22 cellular contexts compared by ENCODE assay signal in genomic region chr22:43164636-43165035, GRCh38. TPM values are rescaled to one million over a fixed set of nuclear protein-coding genes. Genes with fewer than 3 reads are reported as not detected.
DNase-seq lines count a peak whose midpoint lies in the region; ATAC-seq and TF ChIP-seq lines count a peak whose summit lies in the region.
"Had no signal": no experiment of that assay in that cellular context is flagged by ENCODE, and none has a peak within 500 bp of the region (broad histone marks: within the 10 kb centered on the region; RNA-seq: fewer than 3 reads in every experiment).

No MANE protein-coding gene starts in this region.

- H3K4me2 ChIP-seq in BLaER1 (peak overlapping the region; percentile 78), GM23248 (ENCODE audit: unreplicated experiment) (no peak overlapping the region)
- H3K4me2 ChIP-seq: hepatocyte had no signal

- peak overlapping the region; percentile 45; the same call in 1 of the 2 replicates for H3K9ac ChIP-seq in BLaER1
- H3K9ac ChIP-seq in GM23248 = no peak overlapping the region

- H3K9me3 ChIP-seq in BLaER1 = no peaks in the 10 kb centered on the region
- no peaks in the 10 kb centered on the region for H3K9me3 ChIP-seq in GM23248 (ENCODE audit: low read depth)
- H3K9me3 ChIP-seq: thoracic aorta had no signal

- in situ Hi-C loops in GM23248 (cut with MboI) = no loop called here

- H3F3A ChIP-seq in GM23248 (ENCODE audit: insufficient read depth) = peaks cover 6% of the 10 kb centered on the region; the same call in 1 of the 2 replicates

- no peaks in the 10 kb centered on the region for H3K9me2 ChIP-seq in GM23248 (ENCODE audit: insufficient read depth)

- WGBS in GM23248 (ENCODE audit: low coverage in 1 of 2, low lambda C conversion rate in 2 of 2, missing lambda C conversion rate in 2 of 2), 2 experiments = 31 to 37% methylated on average over 16 of the region's 16 CpGs

- H2AFZ ChIP-seq in GM23248 = no peak overlapping the region
- H2AFZ ChIP-seq: hepatocyte had no signal

- no peak for TF ChIP-seq CTCF in VCaP (conservative IDR thresholded peaks at IDR 0.05)

- DNase-seq in GM23248 (peak; percentile 19), lung microvascular endothelial cell (ENCODE audit: low read depth in 2 of 2) (peak; percentile 25 to 29), DMS53 (lab: John Stamatoyannopoulos, UW) (no peak)
- DNase-seq in stimulated activated CD4-positive, alpha-beta T cell treated with anti-CD3 and anti-CD28 coated beads, Interleukin-4, amount 100 ng/mL, for 1 hour = no peak
- DNase-seq: activated CD4-positive, alpha-beta T cell treated with anti-CD3 and anti-CD28 coated beads, Interleukin-2, amount 50 U/mL, for 1 hour; activated effector memory CD4-positive, alpha-beta T cell treated with anti-CD3 and anti-CD28 coated beads, Interleukin-2, amount 50 U/mL, for 16 hours; brain microvascular endothelial cell; CD8-positive, alpha-beta memory T cell; DMS79 treated with DMSO at 0.1 percent for 48 hours; NCI-H1092 treated with DMSO at 0.1 percent for 48 hours; NCI-H2107; NCI-H524 treated with DMSO at 0.1 percent for 48 hours; occipital lobe; SHP77 had no signal

- peaks cover 73% of the 10 kb centered on the region for H3K36me3 ChIP-seq in BLaER1
- peaks cover 17% of the 10 kb centered on the region; the same call in 1 of the 2 replicates for H3K36me3 ChIP-seq in GM23248 (ENCODE audit: low read depth)

- H3K4me3 ChIP-seq in BLaER1 (no peak overlapping the region), GM23248 (no peak overlapping the region)
- H3K4me3 ChIP-seq: coronary artery, hepatocyte, thoracic aorta had no signal

- peaks cover 59% of the 10 kb centered on the region for H4K20me1 ChIP-seq in BLaER1
- H4K20me1 ChIP-seq in GM23248 (ENCODE audit: insufficient read depth) = no peaks in the 10 kb centered on the region

- no peaks in the 10 kb centered on the region for H3K27me3 ChIP-seq in BLaER1
- H3K27me3 ChIP-seq in GM23248 (replicated peaks; ENCODE audit: insufficient read depth) = no peaks in the 10 kb centered on the region
- H3K27me3 ChIP-seq: brain microvascular endothelial cell, hepatocyte had no signal

- H3K79me2 ChIP-seq in GM23248 (ENCODE audit: insufficient read depth) = 0 out of 2 replicates have a peak, but pooled peaks cover 11% of the 10 kb centered on the region
- H3K79me2 ChIP-seq: hepatocyte had no signal

- H3K27ac ChIP-seq in BLaER1 (no peak overlapping the region), GM23248 (no peak overlapping the region), VCaP (peak overlapping the region; percentile 60)
- H3K27ac ChIP-seq: brain microvascular endothelial cell, coronary artery, hepatocyte, thoracic aorta had no signal

- no peak for ATAC-seq in GM21529 (IDR thresholded peaks at IDR 0.05; ENCODE audit: unreplicated experiment)
- no peak for ATAC-seq in HG02840 (IDR thresholded peaks at IDR 0.05; ENCODE audit: low FRiP score, unreplicated experiment)

- H3K4me1 ChIP-seq in BLaER1 (peaks cover 62% of the 10 kb centered on the region), GM23248 (ENCODE audit: insufficient read depth) (peaks cover 6% of the 10 kb centered on the region; the same call in 1 of the 2 replicates)

RNA-seq across cellular contexts. Expression of gene TSPO, which starts 13.3 kb away (rescaled TPM):
- 760 and 970 TPM in 2 replicates for total RNA-seq in GM23248 (2014; rRNA removed; shearing (Covaris generic))
- polyA plus RNA-seq in GM23248 (2016; fragmentation: Nextera tagmentation; extraction: Ambion mirVana) = 896 and 938 TPM in 2 replicates
- 310 and 323 TPM in 2 replicates for total RNA-seq in lung microvascular endothelial cell

RNA-seq across cellular contexts. Expression of gene MCAT, which starts 21.4 kb away (rescaled TPM):
- total RNA-seq in GM23248 (2014; rRNA removed; shearing (Covaris generic)) = 16.0 and 23.4 TPM in 2 replicates
- 17.6 and 18.2 TPM in 2 replicates for polyA plus RNA-seq in GM23248 (2016; fragmentation: Nextera tagmentation; extraction: Ambion mirVana)
- 6.3 and 7.9 TPM in 2 replicates for total RNA-seq in lung microvascular endothelial cell

RNA-seq across cellular contexts. Expression of gene TTLL12, which starts 22.3 kb away (rescaled TPM):
- 42.8 and 43.9 TPM in 2 replicates for total RNA-seq in GM23248 (2014; rRNA removed; shearing (Covaris generic))
- 28.1 and 29.5 TPM in 2 replicates for polyA plus RNA-seq in GM23248 (2016; fragmentation: Nextera tagmentation; extraction: Ambion mirVana)
- total RNA-seq in lung microvascular endothelial cell = 13.3 and 19.6 TPM in 2 replicates

RNA-seq across cellular contexts. Expression of gene BIK, which starts 54.1 kb away (rescaled TPM):
- total RNA-seq in GM23248 (2014; rRNA removed; shearing (Covaris generic)) = not detected in 2 replicates
- polyA plus RNA-seq in GM23248 (2016; fragmentation: Nextera tagmentation; extraction: Ambion mirVana) = not detected in 2 replicates
- 0.79 and 1.1 TPM in 2 replicates for total RNA-seq in lung microvascular endothelial cell
- total RNA-seq: myocyte, occipital lobe, thoracic aorta had no signal

Comparison
In these comparisons a context has a peak if more than half of its experiments do, and no peak if none do; other contexts are left out.
1. DNase-seq: peak in GM23248 (single experiment) and lung microvascular endothelial cell (2 of 2); none in DMS53 (single experiment) and stimulated activated CD4-positive, alpha-beta T cell treated with anti-CD3 and anti-CD28 coated beads, Interleukin-4, amount 100 ng/mL, for 1 hour (single experiment).